Comparison of ENCODE assay signal across 8 cellular contexts in genomic region chr5:151093476-151093889, GRCh38. TPM values are rescaled to one million over a fixed set of nuclear protein-coding genes. Genes with fewer than 3 reads are reported as not detected.
DNase-seq lines count a peak whose midpoint lies in the region; ATAC-seq and TF ChIP-seq lines count a peak whose summit lies in the region.

No MANE protein-coding gene starts in this region.

- H3K4me3 Mint-ChIP-seq in MCF 10A (ENCODE audit: unreplicated experiment) = peak overlapping the region; percentile 28

- intact Hi-C loops in MCF 10A (cut with micrococcal nuclease) (loop anchor here (1.0 to 2.0 kb wide), 2 partner anchors 10 to 21 kb away; no protein-coding TSS in a partner anchor), mucosa of descending colon (cut with DNase I, micrococcal nuclease) (no loop called here), testis (cut with DNase I; ENCODE audit: low total_unique reads) (no loop called here)

- TF ChIP-seq CTCF in MCF 10A (IDR thresholded peaks at IDR 0.05; ENCODE audit: unreplicated experiment) (no peak), mucosa of descending colon (IDR thresholded peaks at IDR 0.05) (no peak), testis (IDR thresholded peaks at IDR 0.05) (no peak)

- H3K4me3 ChIP-seq in mucosa of descending colon = no peak overlapping the region
- H3K4me3 ChIP-seq in testis = no peak overlapping the region

- DNase-seq in AG08395 (ENCODE audit: low spot score) (peak; percentile 89), MV-4-11 (lab: John Stamatoyannopoulos, UW) (peak; percentile 94), MCF 10A (ENCODE audit: unreplicated experiment) (peak; percentile 98), mucosa of descending colon (no peak), testis (no peak), NCI-H187 treated with DMSO at 0.1 percent for 48 hours (lab: John Stamatoyannopoulos, UW) (no peak)
- DNase-seq in effector CD8-positive, alpha-beta T cell (lab: John Stamatoyannopoulos, UW) = no peak

- BruUV-seq in MCF 10A (replicated peaks; lab: Mats Ljungman, UMichigan) = no TSS peak

- H3K27ac ChIP-seq in testis = no peak overlapping the region

- H3K4me1 ChIP-seq in mucosa of descending colon (ENCODE audit: low read depth) (peaks cover 53% of the 10 kb centered on the region), testis (peaks cover 28% of the 10 kb centered on the region)

- 45 to 54% methylated on average over 2 of the region's 2 CpGs for WGBS in testis, 2 donors

- H3K27me3 ChIP-seq in testis = no peaks in the 10 kb centered on the region

- no peaks in the 10 kb centered on the region for H3K36me3 Mint-ChIP-seq in MCF 10A (ENCODE audit: insufficient read depth, unreplicated experiment)

- no peaks in the 10 kb centered on the region for H3K9me3 Mint-ChIP-seq in MCF 10A (ENCODE audit: unreplicated experiment)

- H3K27me3 Mint-ChIP-seq in MCF 10A (ENCODE audit: insufficient read depth, unreplicated experiment) = no peaks in the 10 kb centered on the region

- POLR2A ChIA-PET in MCF 10A (lab: Yijun Ruan, JAX) = interaction anchor here (0.7 to 2.6 kb wide), 9 partner anchors 11 to 303 kb away, joined by 3 to 78 read pairs (median 3); partner anchors contain the start of genes GM2A and TNIP1

- ATAC-seq in GM19463 (IDR thresholded peaks at IDR 0.05; ENCODE audit: unreplicated experiment) (peak; percentile 1), mucosa of descending colon (peak; percentile 12)

- peaks cover 43% of the 10 kb centered on the region for H3K4me1 Mint-ChIP-seq in MCF 10A (ENCODE audit: insufficient read depth, unreplicated experiment)

- CTCF ChIA-PET in MCF 10A (lab: Yijun Ruan, JAX) = interaction anchor here (0.7 to 2.0 kb wide), 8 partner anchors 11 to 164 kb away, joined by 3 to 20 read pairs (median 7); partner anchors contain the start of gene TNIP1

- H3K36me3 ChIP-seq in mucosa of descending colon (ENCODE audit: low read depth) (peaks cover 3% of the 10 kb centered on the region), testis (ENCODE audit: low read depth, missing control alignments) (no peaks in the 10 kb centered on the region)

- H3K9me3 ChIP-seq in mucosa of descending colon (no peaks in the 10 kb centered on the region), testis (no peaks in the 10 kb centered on the region)

- TF ChIP-seq POLR2A in testis (IDR thresholded peaks at IDR 0.05) = no peak

- peak overlapping the region; percentile 76 for H3K27ac Mint-ChIP-seq in MCF 10A (ENCODE audit: low read depth, unreplicated experiment)

RNA-seq across cellular contexts. Expression of gene TNIP1, which starts 12.6 kb away (rescaled TPM):
- total RNA-seq in MCF 10A (2022) (246 and 342 TPM in 2 replicates), mucosa of descending colon (100 to 1,000 TPM; 140 to 218 (median 156) TPM), testis (10 to 100 TPM; 48.4 to 58.3 TPM)
- polyA plus RNA-seq in testis (ENCODE audit: insufficient read depth, low read depth, low replicate concordance) = 43.5 TPM

Comparison
In these comparisons a context has a peak if more than half of its experiments do, and no peak if none do; other contexts are left out.
1. DNase-seq: peak in AG08395 (single experiment), MV-4-11 (single experiment) and MCF 10A (single experiment); none in mucosa of descending colon (0 of 3), effector CD8-positive, alpha-beta T cell (single experiment), testis (single experiment) and NCI-H187 treated with DMSO at 0.1 percent for 48 hours (single experiment).